In genomic region chr3:24185738-24186384, GRCh38 we compare ENCODE assay signal across 8 cellular contexts.
A peak's percentile ranks its signal among the peaks of the same experiment; 100 is the strongest.
DNase-seq lines count a peak whose midpoint lies in the region; ATAC-seq and TF ChIP-seq lines count a peak whose summit lies in the region.

No MANE protein-coding gene starts in this region.

- no peaks in the 10 kb centered on the region for H3K27me3 ChIP-seq in CD4-positive, alpha-beta T cell (ENCODE audit: control insufficient read depth, insufficient read depth, low read length)
- no peaks in the 10 kb centered on the region for H3K27me3 ChIP-seq in left ventricle myocardium inferior (ENCODE audit: low read depth)

- H3K4me3 Mint-ChIP-seq in CD4-positive, alpha-beta T cell, result no peak overlapping the region
- H3K4me3 Mint-ChIP-seq in activated naive CD8-positive, alpha-beta T cell treated with anti-CD3 and anti-CD28 coated beads for 36 hours, result no peak overlapping the region

- H3K27ac ChIP-seq in CD4-positive, alpha-beta T cell (ENCODE audit: low read depth, low read length), result no peak overlapping the region
- H3K27ac ChIP-seq in left ventricle myocardium inferior (replicated peaks), result no peak overlapping the region

- DNase-seq in CD4-positive, alpha-beta T cell, result peak in 1 of 10 experiments; percentile 2
- DNase-seq in NCI-H2171 (lab: John Stamatoyannopoulos, UW), result peak; percentile 15
- peak; percentile 20 for DNase-seq in activated naive CD8-positive, alpha-beta T cell treated with anti-CD3 and anti-CD28 coated beads for 36 hours
- no peak for DNase-seq in left ventricle myocardium inferior
- peak; percentile 46 for DNase-seq in retinal pigment epithelial cell (ENCODE audit: low read depth)

- no peaks in the 10 kb centered on the region for H3K4me1 Mint-ChIP-seq in CD4-positive, alpha-beta T cell (ENCODE audit: low read depth)
- H3K4me1 Mint-ChIP-seq in activated naive CD8-positive, alpha-beta T cell treated with anti-CD3 and anti-CD28 coated beads for 36 hours, result no peaks in the 10 kb centered on the region

- intact Hi-C loops in CD4-positive, alpha-beta T cell (cut with DNase I, micrococcal nuclease), result no loop called here
- intact Hi-C loops in left ventricle myocardium inferior (cut with micrococcal nuclease), result no loop called here

- H3K27me3 Mint-ChIP-seq in CD4-positive, alpha-beta T cell, result peaks cover 13% of the 10 kb centered on the region
- H3K27me3 Mint-ChIP-seq in activated naive CD8-positive, alpha-beta T cell treated with anti-CD3 and anti-CD28 coated beads for 36 hours, result peaks cover 7% of the 10 kb centered on the region

- no peaks in the 10 kb centered on the region for H3K36me3 Mint-ChIP-seq in CD4-positive, alpha-beta T cell (ENCODE audit: low read depth)
- no peaks in the 10 kb centered on the region for H3K36me3 Mint-ChIP-seq in activated naive CD8-positive, alpha-beta T cell treated with anti-CD3 and anti-CD28 coated beads for 36 hours

- peak; percentile 47 for TF ChIP-seq CTCF in CD4-positive, alpha-beta T cell (IDR thresholded peaks at IDR 0.05)
- peak; percentile 61 for TF ChIP-seq CTCF in left ventricle myocardium inferior (IDR thresholded peaks at IDR 0.05; ENCODE audit: borderline replicate concordance)
- peak; percentile 74 for TF ChIP-seq CTCF in retinal pigment epithelial cell (conservative IDR thresholded peaks at IDR 0.05; ENCODE audit: low read depth, low read length)

- CTCF ChIA-PET in CD4-positive, alpha-beta T cell (lab: Charles Lee), result no interaction called here

- no peaks in the 10 kb centered on the region for H3K9me3 ChIP-seq in CD4-positive, alpha-beta T cell (ENCODE audit: control insufficient read depth, low read length)
- no peaks in the 10 kb centered on the region for H3K9me3 ChIP-seq in left ventricle myocardium inferior (replicated peaks)

- H3K4me3 ChIP-seq in left ventricle myocardium inferior, result no peak overlapping the region
- H3K4me3 ChIP-seq in retinal pigment epithelial cell (ENCODE audit: low read length), result no peak overlapping the region

- no peak overlapping the region for H3K27ac Mint-ChIP-seq in CD4-positive, alpha-beta T cell
- H3K27ac Mint-ChIP-seq in activated naive CD8-positive, alpha-beta T cell treated with anti-CD3 and anti-CD28 coated beads for 36 hours, result no peak overlapping the region

- H3K36me3 ChIP-seq in left ventricle myocardium inferior, result no peaks in the 10 kb centered on the region

- no peak for ATAC-seq in CD4-positive, alpha-beta T cell (ENCODE audit: poor library complexity)
- ATAC-seq in GM18858 (IDR thresholded peaks at IDR 0.05; ENCODE audit: unreplicated experiment) (peak; percentile 92), HG03039 (IDR thresholded peaks at IDR 0.05; ENCODE audit: unreplicated experiment) (peak; percentile 75), GM21381 (IDR thresholded peaks at IDR 0.05; ENCODE audit: unreplicated experiment) (no peak)

- POLR2A ChIA-PET in CD4-positive, alpha-beta T cell (lab: Charles Lee), result no interaction called here

- H3K9me3 Mint-ChIP-seq in CD4-positive, alpha-beta T cell, result no peaks in the 10 kb centered on the region
- no peaks in the 10 kb centered on the region for H3K9me3 Mint-ChIP-seq in activated naive CD8-positive, alpha-beta T cell treated with anti-CD3 and anti-CD28 coated beads for 36 hours

- H3K4me1 ChIP-seq in left ventricle myocardium inferior, result peaks cover 12% of the 10 kb centered on the region

Comparison
In these comparisons a context has a peak if more than half of its experiments do, and no peak if none do; other contexts are left out.
1. ATAC-seq: peak in GM18858 (single experiment) and HG03039 (single experiment); none in CD4-positive, alpha-beta T cell (single experiment) and GM21381 (single experiment).
2. Peak in every context shown above with its lines, with median percentiles within 50 percentile points of each other: CTCF ChIP-seq.